24 cellular contexts compared by ENCODE assay signal in genomic region chr12:2154521-2154920, GRCh38.
A peak's percentile ranks its signal among the peaks of the same experiment; 100 is the strongest.
DNase-seq lines count a peak whose midpoint lies in the region; TF ChIP-seq lines count a peak whose summit lies in the region.
"Had no signal": no experiment of that assay in that cellular context is flagged by ENCODE, and none has a peak within 500 bp of the region (broad histone marks: within the 10 kb centered on the region; RNA-seq: fewer than 3 reads in every experiment).

No MANE protein-coding gene starts in this region.

- peaks cover 12% of the 10 kb centered on the region for H3K27me3 Mint-ChIP-seq in nephron (ENCODE audit: low read depth)

- H3K4me3 ChIP-seq in SJSA1 (no peak overlapping the region), endocrine pancreas (ENCODE audit: control insufficient read depth, insufficient read depth, low read length) (no peak overlapping the region), tibial artery (no peak overlapping the region)
- H3K4me3 ChIP-seq: left lung, SJCRH30 had no signal

- no peaks in the 10 kb centered on the region for H3K36me3 Mint-ChIP-seq in nephron (ENCODE audit: low read depth)
- H3K36me3 Mint-ChIP-seq: CD8-positive, alpha-beta memory T cell; IgD-negative memory B cell had no signal

- H3K9me3 ChIP-seq in SJSA1 (replicated peaks) (no peaks in the 10 kb centered on the region), endocrine pancreas (ENCODE audit: control insufficient read depth, low read length) (no peaks in the 10 kb centered on the region), tibial artery (no peaks in the 10 kb centered on the region)
- H3K9me3 ChIP-seq: left lung, SJCRH30 had no signal

- H3K4me1 ChIP-seq in SJSA1 (replicated peaks) (peaks cover 45% of the 10 kb centered on the region), endocrine pancreas (ENCODE audit: control insufficient read depth, insufficient read depth, low read length) (no peaks in the 10 kb centered on the region), tibial artery (peaks cover 0 to 59% (median 31%) of the 10 kb centered on the region in 4 donors)
- H3K4me1 ChIP-seq: left lung, SJCRH30 had no signal

- DNase-seq in SJSA1 (ENCODE audit: low read depth in 1 of 2, low spot score in 2 of 2) (no peak), tibial artery (no peak), NCI-H446 (lab: John Stamatoyannopoulos, UW) (no peak), CD1c-positive myeloid dendritic cell (ENCODE audit: extremely low spot score) (no peak), HK-2 (ENCODE audit: unreplicated experiment) (no peak)
- DNase-seq: activated CD4-positive, alpha-beta T cell treated with anti-CD3 and anti-CD28 coated beads for 1 hour; activated CD8-positive, alpha-beta T cell treated with anti-CD3 and anti-CD28 coated beads, Interleukin-2, amount 10 ng/mL, durations not matched to agents 7 days and 5 days; activated naive CD4-positive, alpha-beta T cell; activated T-cell treated with anti-CD3 and anti-CD28 coated beads, Interleukin-2, amount 50 U/mL, for 1 hour; CD8-positive, alpha-beta memory T cell; cerebellar nuclear complex; DMS153; effector memory CD8-positive, alpha-beta T cell; H7; left lung; NCI-H2081 treated with DMSO at 0.1 percent for 48 hours; NCI-H446 treated with DMSO at 0.1 percent for 48 hours; NK-92 treated with Interleukin-12 subunit alpha and Interleukin-12 subunit beta, amount 100 ng/mL, for 24 hours; SJCRH30; T-helper 1 cell had no signal

- no peaks in the 10 kb centered on the region for H3K27me3 ChIP-seq in SJSA1 (replicated peaks)
- H3K27me3 ChIP-seq in endocrine pancreas (ENCODE audit: control insufficient read depth, insufficient read depth, low read length) = no peaks in the 10 kb centered on the region
- H3K27me3 ChIP-seq in tibial artery = no peaks in the 10 kb centered on the region

- TF ChIP-seq CTCF in nephron (IDR thresholded peaks at IDR 0.05; ENCODE audit: unreplicated experiment in 3 of 3) = no peak
- TF ChIP-seq CTCF in tibial artery (IDR thresholded peaks at IDR 0.05) = no peak

- peak overlapping the region; percentile 19 for H3K9ac ChIP-seq in endocrine pancreas (ENCODE audit: control insufficient read depth, insufficient read depth, low read length)

- H3K27ac Mint-ChIP-seq in nephron = peak overlapping the region in 2 of 3 experiments; percentile 82 to 85
- H3K27ac Mint-ChIP-seq: activated CD8-positive, alpha-beta T cell treated with anti-CD3 and anti-CD28 coated beads, Interleukin-2, amount 10 ng/mL, durations not matched to agents 7 days and 5 days; CD8-positive, alpha-beta memory T cell; effector memory CD8-positive, alpha-beta T cell; IgD-negative memory B cell had no signal

- intact Hi-C loops in tibial artery (cut with DNase I; ENCODE audit: low total_unique reads) = no loop called here

- H3K36me3 ChIP-seq in SJSA1 (no peaks in the 10 kb centered on the region), endocrine pancreas (ENCODE audit: control insufficient read depth, insufficient read depth, low read length) (no peaks in the 10 kb centered on the region), tibial artery (no peaks in the 10 kb centered on the region)
- H3K36me3 ChIP-seq: left lung, SJCRH30 had no signal

- peak overlapping the region; percentile 16 for H3K27ac ChIP-seq in SJSA1
- H3K27ac ChIP-seq in tibial artery = peak overlapping the region; percentile 65 to 71
- H3K27ac ChIP-seq: HL-60, SJCRH30 had no signal

- peaks cover 17% of the 10 kb centered on the region for H3K4me1 Mint-ChIP-seq in nephron
- H3K4me1 Mint-ChIP-seq: CD8-positive, alpha-beta memory T cell had no signal

- no peak overlapping the region for H3K4me3 Mint-ChIP-seq in nephron
- H3K4me3 Mint-ChIP-seq: activated CD8-positive, alpha-beta T cell treated with anti-CD3 and anti-CD28 coated beads, Interleukin-2, amount 10 ng/mL, durations not matched to agents 7 days and 5 days; CD8-positive, alpha-beta memory T cell; effector memory CD8-positive, alpha-beta T cell; IgD-negative memory B cell had no signal

- no peaks in the 10 kb centered on the region for H3K9me3 Mint-ChIP-seq in nephron
- H3K9me3 Mint-ChIP-seq: CD8-positive, alpha-beta memory T cell; effector memory CD8-positive, alpha-beta T cell; IgD-negative memory B cell had no signal
